Comparison of ENCODE assay signal across 20 cellular contexts in genomic region chr20:761418-762381, GRCh38. TPM values are rescaled to one million over a fixed set of nuclear protein-coding genes. Genes with fewer than 3 reads are reported as not detected.
A peak's percentile ranks its signal among the peaks of the same experiment; 100 is the strongest.
DNase-seq lines count a peak whose midpoint lies in the region; ATAC-seq, FAIRE-seq and TF ChIP-seq lines count a peak whose summit lies in the region.
"Had no signal": no experiment of that assay in that cellular context is flagged by ENCODE, and none has a peak within 500 bp of the region (broad histone marks: within the 10 kb centered on the region; RNA-seq: fewer than 3 reads in every experiment).

No MANE protein-coding gene starts in this region.

- TF ChIP-seq CTCF in mucosa of descending colon (IDR thresholded peaks at IDR 0.05) (no peak), foreskin fibroblast (IDR thresholded peaks at IDR 0.05; ENCODE audit: low read depth, low read length) (no peak)

- no peak for FAIRE-seq in frontal cortex (lab: Jason Lieb, UNC)
- FAIRE-seq: RCC 7860 had no signal

- no peak overlapping the region for H3K27ac ChIP-seq in HUES6 (ENCODE audit: low read depth, low read length)
- H3K27ac ChIP-seq: HL-60 had no signal

- H3K9me3 ChIP-seq in HUES6 (ENCODE audit: control insufficient read depth, insufficient read depth, low read depth, low read length) (no peaks in the 10 kb centered on the region), mucosa of descending colon (no peaks in the 10 kb centered on the region)

- ATAC-seq in esophagus mucosa: peak; percentile 23
- peak; percentile 7 for ATAC-seq in mucosa of descending colon
- no peak for ATAC-seq in GM21723 (IDR thresholded peaks at IDR 0.05; ENCODE audit: unreplicated experiment)

- intact Hi-C loops in mucosa of descending colon (cut with DNase I, micrococcal nuclease): no loop called here

- H3K36me3 ChIP-seq in HUES6 (ENCODE audit: control insufficient read depth, insufficient read depth, low read length) (peaks cover 43% of the 10 kb centered on the region), mucosa of descending colon (ENCODE audit: low read depth) (no peaks in the 10 kb centered on the region)

- H3K27me3 ChIP-seq in HUES6 (ENCODE audit: control insufficient read depth, insufficient read depth, low read length): peaks cover 8% of the 10 kb centered on the region

- H3K4me1 ChIP-seq in HUES6 (ENCODE audit: control insufficient read depth, insufficient read depth, low read length) (peaks cover 7% of the 10 kb centered on the region), mucosa of descending colon (ENCODE audit: low read depth) (no peaks in the 10 kb centered on the region)

- DNase-seq in Daoy (ENCODE audit: low read depth): peak; percentile 25
- no peak for DNase-seq in mucosa of descending colon
- no peak for DNase-seq in UCSD-AML1 (lab: John Stamatoyannopoulos, UW; ENCODE audit: unreplicated experiment)
- no peak for DNase-seq in foreskin fibroblast
- no peak for DNase-seq in frontal cortex (ENCODE audit: low spot score in 2 of 2)
- DNase-seq: C1 segment of cervical spinal cord, DMS79, HFFc6, NCI-H1105, NCI-H2081 treated with DMSO at 0.1 percent for 48 hours, NCI-H446 treated with DMSO at 0.1 percent for 48 hours, SW 1271 had no signal

- H3K4me3 ChIP-seq in HUES6 (ENCODE audit: low read depth, low read length) (peak overlapping the region; percentile 35; the same call in 1 of the 2 replicates), mucosa of descending colon (no peak overlapping the region), foreskin fibroblast (ENCODE audit: low read depth in 1 of 2, low read length in 2 of 2) (no peak overlapping the region)

- H3K9ac ChIP-seq in HUES6 (ENCODE audit: low read length): no peak overlapping the region

RNA-seq across cellular contexts. Expression of gene SLC52A3, which starts 6.6 kb away (rescaled TPM):
- 3.0 and 3.6 TPM in 2 replicates for total RNA-seq in Daoy (2014; rRNA removed; shearing (Covaris generic))
- total RNA-seq in esophagus mucosa: 6.7 TPM
- 10 to 100 TPM; 12.0 to 48.6 (median 15.4) TPM for total RNA-seq in mucosa of descending colon
- under 0.01 TPM for total RNA-seq in frontal cortex
- total RNA-seq: A673, G401, LHCN-M2 had no signal
